15 cellular contexts compared by ENCODE assay signal in genomic region chr17:55690105-55690508, GRCh38. TPM values are rescaled to one million over a fixed set of nuclear protein-coding genes. Genes with fewer than 3 reads are reported as not detected.
DNase-seq lines count a peak whose midpoint lies in the region; ATAC-seq lines count a peak whose summit lies in the region.
"Had no signal": no experiment of that assay in that cellular context is flagged by ENCODE, and none has a peak within 500 bp of the region (broad histone marks: within the 10 kb centered on the region; RNA-seq: fewer than 3 reads in every experiment).

No MANE protein-coding gene starts in this region.

- ATAC-seq in left ventricle myocardium superior (peak; percentile 52), aorta (ENCODE audit: low FRiP score) (peak; percentile 80), HG03520 (IDR thresholded peaks at IDR 0.05; ENCODE audit: unreplicated experiment) (no peak)

- DNase-seq in left ventricle myocardium superior (no peak), cardiac septum (ENCODE audit: low spot score) (no peak), RPMI8226 (peak; percentile 12), fibroblast of peridontal ligament (ENCODE audit: extremely low read depth) (peak; percentile 80), aorta (no peak), NCI-H82 (lab: John Stamatoyannopoulos, UW) (no peak), HPDE6-E6E7 (ENCODE audit: extremely low spot score) (no peak)
- DNase-seq: activated CD4-positive, alpha-beta T cell treated with anti-CD3 and anti-CD28 coated beads for 48 hours; activated T-cell treated with anti-CD3 and anti-CD28 coated beads, Interleukin-2, amount 50 U/mL, for 48 hours; DND-41; NK-92 treated with Interleukin-12 subunit alpha and Interleukin-12 subunit beta, amount 100 ng/mL, for 24 hours; stimulated activated CD4-positive, alpha-beta T cell treated with anti-CD3 and anti-CD28 coated beads, Interleukin-1b, Interleukin-23, amount 100 ng/mL, for 48 hours had no signal

- H3K9me3 ChIP-seq in aorta (ENCODE audit: control insufficient read depth, low read length): no peaks in the 10 kb centered on the region

- no peaks in the 10 kb centered on the region for H3K4me1 ChIP-seq in aorta (ENCODE audit: control insufficient read depth in 1 of 2, insufficient read depth in 2 of 2, low read length in 2 of 2)

- no peaks in the 10 kb centered on the region for H3K36me3 ChIP-seq in aorta (ENCODE audit: control insufficient read depth in 1 of 2, insufficient read depth in 2 of 2, low read length in 1 of 2)

- no peaks in the 10 kb centered on the region for H3K27me3 ChIP-seq in aorta (ENCODE audit: control insufficient read depth in 1 of 2, insufficient read depth in 2 of 2, low read length in 1 of 2)

- H3K27ac ChIP-seq in aorta (ENCODE audit: low read depth in 1 of 2, low read length in 2 of 2): no peak overlapping the region

- WGBS in aorta, 2 donors: 53 to 78% methylated on average over 2 of the region's 2 CpGs

- H3K4me3 ChIP-seq in aorta (ENCODE audit: low read length in 2 of 2): no peak overlapping the region

- intact Hi-C loops in left ventricle myocardium superior (cut with micrococcal nuclease): no loop called here
- intact Hi-C loops in cardiac septum (cut with DNase I): no loop called here
- intact Hi-C loops in aorta (cut with DNase I): no loop called here

RNA-seq across cellular contexts. Expression of gene TMEM100, which starts 32.6 kb away (rescaled TPM):
- total RNA-seq in left ventricle myocardium superior: 10.9 TPM
- 5.2 TPM for total RNA-seq in cardiac septum
- 10 to 100 TPM in 1 of 2 donors, 1 to 10 TPM in 1; 6.7 to 24.4 TPM for total RNA-seq in aorta
- polyA plus RNA-seq in aorta: 1 to 10 TPM; 1.5 TPM
- total RNA-seq: kidney epithelial cell; T-helper 1 cell treated with Interleukin-12 subunit alpha and Interleukin-12 subunit beta and Interleukin-4 antibody, amounts not matched to agents 30 ng/mL and 1 ng/mL, for 36 hours had no signal

Comparison
In these comparisons a context has a peak if more than half of its experiments do, and no peak if none do; other contexts are left out.
1. DNase-seq: peak in RPMI8226 (single experiment) and fibroblast of peridontal ligament (single experiment); none in left ventricle myocardium superior (single experiment), cardiac septum (single experiment), aorta (0 of 2), NCI-H82 (single experiment) and HPDE6-E6E7 (single experiment).